18 cellular contexts compared by ENCODE assay signal in genomic region chr15:89077750-89078149, GRCh38. TPM values are rescaled to one million over a fixed set of nuclear protein-coding genes. Genes with fewer than 3 reads are reported as not detected.
DNase-seq lines count a peak whose midpoint lies in the region; ATAC-seq and TF ChIP-seq lines count a peak whose summit lies in the region.
"Had no signal": no experiment of that assay in that cellular context is flagged by ENCODE, and none has a peak within 500 bp of the region (broad histone marks: within the 10 kb centered on the region; RNA-seq: fewer than 3 reads in every experiment).

No MANE protein-coding gene starts in this region.

- H3K27me3 Mint-ChIP-seq in activated CD8-positive, alpha-beta T cell treated with anti-CD3 and anti-CD28 coated beads for 36 hours, result no peaks in the 10 kb centered on the region
- H3K27me3 Mint-ChIP-seq in activated CD8-positive, alpha-beta T cell treated with anti-CD3 and anti-CD28 coated beads, Interleukin-2, amount 10 ng/mL, durations not matched to agents 7 days and 5 days (ENCODE audit: low read depth), result peaks cover 13% of the 10 kb centered on the region
- no peaks in the 10 kb centered on the region for H3K27me3 Mint-ChIP-seq in activated T-helper 2 cell treated with anti-CD3 and anti-CD28 coated beads, Interferon-gamma antibody, Interleukin-2, Interleukin-4, amounts not matched to agents 10 μg/mL and 5 μg/mL and 100 μg/mL, durations not matched to agents 14 hours and 24 hours and 36 hours (ENCODE audit: low read depth)
- H3K27me3 Mint-ChIP-seq: CD4-positive, alpha-beta T cell had no signal

- POLR2A ChIA-PET in activated CD8-positive, alpha-beta T cell treated with anti-CD3 and anti-CD28 coated beads for 36 hours (lab: Charles Lee), result interaction anchor here (0.6 to 0.9 kb wide), 5 partner anchors 10 to 82 kb away, joined by 3 to 4 read pairs (median 3); partner anchors contain the start of gene ABHD2
- POLR2A ChIA-PET in activated CD8-positive, alpha-beta T cell treated with anti-CD3 and anti-CD28 coated beads, Interleukin-2, amount 10 ng/mL, durations not matched to agents 7 days and 5 days (lab: Charles Lee), result interaction anchor here (0.6 kb wide), 1 partner anchor 9 kb away, joined by 3 read pairs; no protein-coding TSS in a partner anchor
- POLR2A ChIA-PET in HEK293 (lab: Yijun Ruan, JAX), result interaction anchor here (2.1 kb wide), 1 partner anchor 10 kb away, joined by 6 read pairs; the partner anchor contains the start of gene ABHD2

- H3K4me1 ChIP-seq in HEK293 (ENCODE audit: control insufficient read depth, insufficient read depth, low read length) (no peaks in the 10 kb centered on the region), rectal smooth muscle tissue (ENCODE audit: control insufficient read depth, insufficient read depth, low read length) (no peaks in the 10 kb centered on the region)

- no peak for TF ChIP-seq CTCF in activated CD8-positive, alpha-beta T cell treated with anti-CD3 and anti-CD28 coated beads for 36 hours (IDR thresholded peaks at IDR 0.05)
- no peak for TF ChIP-seq CTCF in HEK293 (tag by site-specific recombination; IDR thresholded peaks at IDR 0.05)

- no peak overlapping the region for H3K27ac ChIP-seq in HEK293 (ENCODE audit: extremely low read depth, low read depth, low read length)
- H3K27ac ChIP-seq in rectal smooth muscle tissue (ENCODE audit: low read depth, low read length), result peak overlapping the region; percentile 24

- H3K36me3 ChIP-seq in HEK293 (ENCODE audit: control insufficient read depth in 2 of 2, insufficient read depth in 1 of 2, low read length in 2 of 2) (no peaks in the 10 kb centered on the region), rectal smooth muscle tissue (ENCODE audit: control insufficient read depth, insufficient read depth, low read length) (no peaks in the 10 kb centered on the region)

- H3K9ac ChIP-seq in rectal smooth muscle tissue (ENCODE audit: low read length), result no peak overlapping the region

- H3K27ac Mint-ChIP-seq in activated CD8-positive, alpha-beta T cell treated with anti-CD3 and anti-CD28 coated beads for 36 hours, result no peak overlapping the region
- no peak overlapping the region for H3K27ac Mint-ChIP-seq in activated CD8-positive, alpha-beta T cell treated with anti-CD3 and anti-CD28 coated beads, Interleukin-2, amount 10 ng/mL, durations not matched to agents 7 days and 5 days
- H3K27ac Mint-ChIP-seq in activated T-helper 2 cell treated with anti-CD3 and anti-CD28 coated beads, Interferon-gamma antibody, Interleukin-2, Interleukin-4, amounts not matched to agents 10 μg/mL and 5 μg/mL and 100 μg/mL, durations not matched to agents 14 hours and 24 hours and 36 hours, result peak overlapping the region; percentile 35
- H3K27ac Mint-ChIP-seq: CD4-positive, alpha-beta T cell; GM23338 had no signal

- peaks cover 2% of the 10 kb centered on the region for H3K9me3 Mint-ChIP-seq in activated CD8-positive, alpha-beta T cell treated with anti-CD3 and anti-CD28 coated beads for 36 hours
- no peaks in the 10 kb centered on the region for H3K9me3 Mint-ChIP-seq in activated CD8-positive, alpha-beta T cell treated with anti-CD3 and anti-CD28 coated beads, Interleukin-2, amount 10 ng/mL, durations not matched to agents 7 days and 5 days (ENCODE audit: insufficient read depth)
- H3K9me3 Mint-ChIP-seq in activated T-helper 2 cell treated with anti-CD3 and anti-CD28 coated beads, Interferon-gamma antibody, Interleukin-2, Interleukin-4, amounts not matched to agents 10 μg/mL and 5 μg/mL and 100 μg/mL, durations not matched to agents 14 hours and 24 hours and 36 hours, result no peaks in the 10 kb centered on the region
- H3K9me3 Mint-ChIP-seq: CD4-positive, alpha-beta T cell had no signal

- H3K4me1 Mint-ChIP-seq in activated CD8-positive, alpha-beta T cell treated with anti-CD3 and anti-CD28 coated beads for 36 hours (ENCODE audit: low read depth), result peaks cover 14% of the 10 kb centered on the region
- H3K4me1 Mint-ChIP-seq in activated CD8-positive, alpha-beta T cell treated with anti-CD3 and anti-CD28 coated beads, Interleukin-2, amount 10 ng/mL, durations not matched to agents 7 days and 5 days (ENCODE audit: low read depth), result no peaks in the 10 kb centered on the region
- peaks cover 28% of the 10 kb centered on the region for H3K4me1 Mint-ChIP-seq in activated T-helper 2 cell treated with anti-CD3 and anti-CD28 coated beads, Interferon-gamma antibody, Interleukin-2, Interleukin-4, amounts not matched to agents 10 μg/mL and 5 μg/mL and 100 μg/mL, durations not matched to agents 14 hours and 24 hours and 36 hours (ENCODE audit: low read depth)

- peak; percentile 83 for ATAC-seq in activated CD8-positive, alpha-beta T cell treated with anti-CD3 and anti-CD28 coated beads for 36 hours
- ATAC-seq in activated CD8-positive, alpha-beta T cell treated with anti-CD3 and anti-CD28 coated beads, Interleukin-2, amount 10 ng/mL, durations not matched to agents 7 days and 5 days, result no peak
- no peak for ATAC-seq in GM18907 (IDR thresholded peaks at IDR 0.05; ENCODE audit: unreplicated experiment)
- ATAC-seq: GM23338 had no signal

- no peaks in the 10 kb centered on the region for H3K27me3 ChIP-seq in rectal smooth muscle tissue (ENCODE audit: control insufficient read depth, insufficient read depth, low read length)

- intact Hi-C loops in activated CD8-positive, alpha-beta T cell treated with anti-CD3 and anti-CD28 coated beads for 36 hours (cut with micrococcal nuclease), result no loop called here
- intact Hi-C loops in activated T-helper 2 cell treated with anti-CD3 and anti-CD28 coated beads, Interferon-gamma antibody, Interleukin-2, Interleukin-4, amounts not matched to agents 10 μg/mL and 5 μg/mL and 100 μg/mL, durations not matched to agents 14 hours and 24 hours and 36 hours (cut with micrococcal nuclease), result no loop called here

- no peak overlapping the region for H3K4me3 ChIP-seq in HEK293 (ENCODE audit: low read depth, low read length)
- H3K4me3 ChIP-seq in rectal smooth muscle tissue (ENCODE audit: low read length), result no peak overlapping the region
- H3K4me3 ChIP-seq: GM23338 had no signal

- CTCF ChIA-PET in activated CD8-positive, alpha-beta T cell treated with anti-CD3 and anti-CD28 coated beads for 36 hours (lab: Charles Lee), result interaction anchor here (1.3 to 1.4 kb wide), 2 partner anchors 20 to 100 kb away, joined by 5 to 8 read pairs; no protein-coding TSS in a partner anchor
- CTCF ChIA-PET in activated CD8-positive, alpha-beta T cell treated with anti-CD3 and anti-CD28 coated beads, Interleukin-2, amount 10 ng/mL, durations not matched to agents 7 days and 5 days (lab: Charles Lee), result interaction anchor here (1.0 to 1.2 kb wide), 2 partner anchors 10 to 20 kb away, joined by 3 to 4 read pairs; partner anchors contain the start of gene ABHD2
- CTCF ChIA-PET in HEK293 (lab: Yijun Ruan, JAX), result interaction anchor here (0.8 to 2.7 kb wide), 5 partner anchors 9 to 94 kb away, joined by 3 to 20 read pairs (median 5); no protein-coding TSS in a partner anchor

- H3K36me3 Mint-ChIP-seq in activated CD8-positive, alpha-beta T cell treated with anti-CD3 and anti-CD28 coated beads for 36 hours (ENCODE audit: low read depth), result peaks cover 2% of the 10 kb centered on the region
- H3K36me3 Mint-ChIP-seq in activated CD8-positive, alpha-beta T cell treated with anti-CD3 and anti-CD28 coated beads, Interleukin-2, amount 10 ng/mL, durations not matched to agents 7 days and 5 days (ENCODE audit: low read depth), result no peaks in the 10 kb centered on the region
- H3K36me3 Mint-ChIP-seq in activated T-helper 2 cell treated with anti-CD3 and anti-CD28 coated beads, Interferon-gamma antibody, Interleukin-2, Interleukin-4, amounts not matched to agents 10 μg/mL and 5 μg/mL and 100 μg/mL, durations not matched to agents 14 hours and 24 hours and 36 hours (ENCODE audit: low read depth), result no peaks in the 10 kb centered on the region

- no peak overlapping the region for H3K4me3 Mint-ChIP-seq in activated CD8-positive, alpha-beta T cell treated with anti-CD3 and anti-CD28 coated beads for 36 hours
- H3K4me3 Mint-ChIP-seq in activated CD8-positive, alpha-beta T cell treated with anti-CD3 and anti-CD28 coated beads, Interleukin-2, amount 10 ng/mL, durations not matched to agents 7 days and 5 days, result no peak overlapping the region
- no peak overlapping the region for H3K4me3 Mint-ChIP-seq in activated T-helper 2 cell treated with anti-CD3 and anti-CD28 coated beads, Interferon-gamma antibody, Interleukin-2, Interleukin-4, amounts not matched to agents 10 μg/mL and 5 μg/mL and 100 μg/mL, durations not matched to agents 14 hours and 24 hours and 36 hours (ENCODE audit: low read depth)
- H3K4me3 Mint-ChIP-seq: CD4-positive, alpha-beta T cell; GM23338 had no signal

- DNase-seq in activated CD8-positive, alpha-beta T cell treated with anti-CD3 and anti-CD28 coated beads for 36 hours, result no peak
- no peak for DNase-seq in activated CD8-positive, alpha-beta T cell treated with anti-CD3 and anti-CD28 coated beads, Interleukin-2, amount 10 ng/mL, durations not matched to agents 7 days and 5 days
- DNase-seq in activated T-helper 2 cell treated with anti-CD3 and anti-CD28 coated beads, Interferon-gamma antibody, Interleukin-2, Interleukin-4, amounts not matched to agents 10 μg/mL and 5 μg/mL and 100 μg/mL, durations not matched to agents 14 hours and 24 hours and 36 hours (ENCODE audit: low spot score), result no peak
- DNase-seq in NK-92 (lab: John Stamatoyannopoulos, UW; ENCODE audit: unreplicated experiment) (no peak), DMS79 (lab: John Stamatoyannopoulos, UW) (no peak)
- DNase-seq: Caco-2; CD4-positive, alpha-beta T cell; GDM1; KG1; NCI-H1105 treated with DMSO at 0.1 percent for 48 hours; NCI-H1694 treated with DMSO at 0.1 percent for 48 hours; NCI-H510A; NCI-H748 treated with DMSO at 0.1 percent for 48 hours; SHP77 had no signal

- H3K9me3 ChIP-seq in HEK293 (ENCODE audit: control insufficient read depth, insufficient read depth, low read depth, low read length), result no peaks in the 10 kb centered on the region
- H3K9me3 ChIP-seq: Caco-2 had no signal

RNA-seq across cellular contexts. Expression of gene ABHD2, which starts 10.5 kb away (rescaled TPM):
- 10 to 100 TPM; 36.8 to 38.9 TPM for total RNA-seq in activated CD8-positive, alpha-beta T cell treated with anti-CD3 and anti-CD28 coated beads for 36 hours
- total RNA-seq in activated CD8-positive, alpha-beta T cell treated with anti-CD3 and anti-CD28 coated beads, Interleukin-2, amount 10 ng/mL, durations not matched to agents 7 days and 5 days, result 10 to 100 TPM; 71.3 to 71.9 TPM
- total RNA-seq in activated T-helper 2 cell treated with anti-CD3 and anti-CD28 coated beads, Interferon-gamma antibody, Interleukin-2, Interleukin-4, amounts not matched to agents 10 μg/mL and 5 μg/mL and 100 μg/mL, durations not matched to agents 14 hours and 24 hours and 36 hours, result 57.2 and 59.3 TPM in 2 replicates
